7 cellular contexts compared by ENCODE assay signal in genomic region chr14:54823757-54824549, GRCh38.
"Had no signal": no experiment of that assay in that cellular context is flagged by ENCODE, and none has a peak within 500 bp of the region (broad histone marks: within the 10 kb centered on the region; RNA-seq: fewer than 3 reads in every experiment).

No MANE protein-coding gene starts in this region.

- H2AFZ ChIP-seq: GM23248 had no signal

- H3K9ac ChIP-seq: GM23248 had no signal

- H3K27ac ChIP-seq: GM23248, HL-60 had no signal

- H3K9me3 ChIP-seq: HAP-1 had no signal

- H3K36me3 ChIP-seq: HAP-1 had no signal

- H3K4me3 ChIP-seq: GM23248, HAP-1 had no signal

- DNase-seq: GM23248, GOT3, H7, HFFc6, KG1 had no signal

- H3K4me1 ChIP-seq: HAP-1 had no signal
